28 cellular contexts compared by ENCODE assay signal in genomic region chr1:228156941-228157351, GRCh38. TPM values are rescaled to one million over a fixed set of nuclear protein-coding genes. Genes with fewer than 3 reads are reported as not detected.
DNase-seq lines count a peak whose midpoint lies in the region; ATAC-seq, FAIRE-seq and TF ChIP-seq lines count a peak whose summit lies in the region.
"Had no signal": no experiment of that assay in that cellular context is flagged by ENCODE, and none has a peak within 500 bp of the region (broad histone marks: within the 10 kb centered on the region; RNA-seq: fewer than 3 reads in every experiment).

No MANE protein-coding gene starts in this region.

- no peak overlapping the region for H2AFZ ChIP-seq in HepG2 (ENCODE audit: low read length)

- no peaks in the 10 kb centered on the region for H3K36me3 ChIP-seq in HepG2 (replicated peaks in 1 of 2; ENCODE audit: control insufficient read depth in 1 of 2, insufficient read depth in 2 of 2, low read length in 2 of 2)
- H3K36me3 ChIP-seq in upper lobe of right lung = no peaks in the 10 kb centered on the region
- H3K36me3 ChIP-seq: prostate gland had no signal

- CTCF ChIA-PET in RWPE1 (lab: Yijun Ruan, JAX) = interaction anchor here (0.7 to 1.9 kb wide), 2 partner anchors 8 to 120 kb away, joined by 3 to 6 read pairs; partner anchors contain the start of gene IBA57
- CTCF ChIA-PET in HepG2 (lab: Yijun Ruan, JAX; ENCODE audit: low intra/inter-chr PET ratio, low total read pairs) = no interaction called here

- peak; percentile 58 for DNase-seq in natural killer cell treated with Interleukin-12 subunit alpha and Interleukin-12 subunit beta and Interleukin-15 and Interleukin-18, amount 100 ng/mL, for 72 hours (ENCODE audit: low spot score)
- DNase-seq in natural killer cell = no peak
- no peak for DNase-seq in RWPE1 (ENCODE audit: low spot score)
- no peak for DNase-seq in HepG2 (ENCODE audit: low spot score)
- peak; percentile 42 for DNase-seq in upper lobe of right lung
- DNase-seq in GM13976 (ENCODE audit: low spot score) = no peak
- DNase-seq in GM19240 (ENCODE audit: insufficient read length, low spot score) = no peak
- no peak for DNase-seq in DMS153 treated with DMSO at 0.1 percent for 48 hours (lab: John Stamatoyannopoulos, UW; ENCODE audit: unreplicated experiment)
- DNase-seq: activated CD4-positive, CD25-positive, alpha-beta regulatory T cell; caudate nucleus; erythroblast; NCI-H1092; NCI-H1694; NCI-H446 treated with DMSO at 0.1 percent for 48 hours; NCI-H774; nucleus accumbens; stimulated activated CD4-positive, alpha-beta T cell treated with anti-CD3 and anti-CD28 coated beads, Interleukin-15, amount 100 ng/mL, for 24 hours; stimulated activated CD4-positive, alpha-beta T cell treated with anti-CD3 and anti-CD28 coated beads, Interleukin-4, amount 100 ng/mL, for 4 hours had no signal

- H3K4me1 Mint-ChIP-seq in natural killer cell treated with Interleukin-12 subunit alpha and Interleukin-12 subunit beta and Interleukin-15 and Interleukin-18, amount 100 ng/mL, for 72 hours (ENCODE audit: low read depth in 2 of 2) = peaks cover 0 to 6% of the 10 kb centered on the region in 2 donors
- H3K4me1 Mint-ChIP-seq in natural killer cell = peaks cover 0 to 11% of the 10 kb centered on the region in 2 donors

- H3K4me1 ChIP-seq in HepG2 (ENCODE audit: insufficient read depth, low read length) = peaks cover 28% of the 10 kb centered on the region
- peaks cover 6% of the 10 kb centered on the region for H3K4me1 ChIP-seq in upper lobe of right lung
- H3K4me1 ChIP-seq: prostate gland had no signal

- intact Hi-C loops in natural killer cell (cut with micrococcal nuclease) = no loop called here
- intact Hi-C loops in HepG2 (cut with micrococcal nuclease; ENCODE audit: unreplicated experiment) = no loop called here
- intact Hi-C loops in upper lobe of right lung (cut with DNase I) = no loop called here

- no peak for ATAC-seq in natural killer cell treated with Interleukin-12 subunit alpha and Interleukin-12 subunit beta and Interleukin-15 and Interleukin-18, amount 100 ng/mL, for 72 hours
- no peak for ATAC-seq in natural killer cell
- no peak for ATAC-seq in HepG2
- no peak for ATAC-seq in upper lobe of right lung
- ATAC-seq: activated naive CD4-positive, alpha-beta T cell treated with anti-CD3 and anti-CD28 coated beads, Interleukin-2, amount 50 U/mL, for 72 hours; left lobe of liver had no signal

- no peaks in the 10 kb centered on the region for H3K9me3 Mint-ChIP-seq in natural killer cell treated with Interleukin-12 subunit alpha and Interleukin-12 subunit beta and Interleukin-15 and Interleukin-18, amount 100 ng/mL, for 72 hours
- H3K9me3 Mint-ChIP-seq in natural killer cell = no peaks in the 10 kb centered on the region
- H3K9me3 Mint-ChIP-seq: activated naive CD4-positive, alpha-beta T cell treated with anti-CD3 and anti-CD28 coated beads, Interleukin-2, amount 50 U/mL, for 72 hours; activated T-helper 2 cell treated with anti-CD3 and anti-CD28 coated beads, Interferon-gamma antibody, Interleukin-2, Interleukin-4, amounts not matched to agents 10 μg/mL and 5 μg/mL and 100 μg/mL, durations not matched to agents 14 hours and 24 hours and 36 hours; CD14-positive monocyte; dendritic cell treated with granulocyte-macrophage colony-stimulating factor and Interleukin-4, amounts not matched to agents 40 ng/mL and 50 ng/mL, for 4 days; IgD-negative memory B cell; mesothelial cell of epicardium had no signal

- no TSS peak for BruUV-seq in HepG2 (replicated peaks; lab: Mats Ljungman, UMichigan)

- H3K9me3 ChIP-seq in HepG2 (ENCODE audit: low read length) = no peaks in the 10 kb centered on the region
- H3K9me3 ChIP-seq in upper lobe of right lung = no peaks in the 10 kb centered on the region
- H3K9me3 ChIP-seq: prostate gland had no signal

- H3K27me3 ChIP-seq in HepG2 (ENCODE audit: control insufficient read depth in 1 of 2, insufficient read depth in 2 of 2, low read length in 2 of 2) (no peaks in the 10 kb centered on the region), upper lobe of right lung (no peaks in the 10 kb centered on the region)

- no peak for TF ChIP-seq RAD21 in HepG2 (CRISPR knock-in tag; IDR thresholded peaks at IDR 0.05)

- POLR2A ChIA-PET in RWPE1 (lab: Yijun Ruan, JAX; ENCODE audit: low non-redundant PET) = interaction anchor here (1.2 kb wide), 1 partner anchor 8 kb away, joined by 5 read pairs; no protein-coding TSS in a partner anchor
- POLR2A ChIA-PET in HepG2 (lab: Yijun Ruan, JAX) = interaction anchor here (1.4 kb wide), 1 partner anchor 8 kb away, joined by 8 read pairs; the partner anchor contains the start of gene IBA57

- H3K27ac Mint-ChIP-seq in natural killer cell treated with Interleukin-12 subunit alpha and Interleukin-12 subunit beta and Interleukin-15 and Interleukin-18, amount 100 ng/mL, for 72 hours = no peak overlapping the region
- H3K27ac Mint-ChIP-seq in natural killer cell = no peak overlapping the region
- H3K27ac Mint-ChIP-seq: activated naive CD4-positive, alpha-beta T cell treated with anti-CD3 and anti-CD28 coated beads, Interleukin-2, amount 50 U/mL, for 72 hours; activated T-helper 2 cell treated with anti-CD3 and anti-CD28 coated beads, Interferon-gamma antibody, Interleukin-2, Interleukin-4, amounts not matched to agents 10 μg/mL and 5 μg/mL and 100 μg/mL, durations not matched to agents 14 hours and 24 hours and 36 hours; CD14-positive monocyte; dendritic cell treated with granulocyte-macrophage colony-stimulating factor and Interleukin-4, amounts not matched to agents 40 ng/mL and 50 ng/mL, for 4 days; IgD-negative memory B cell; mesothelial cell of epicardium had no signal

- TF ChIP-seq EP300 in HepG2 (IDR thresholded peaks at IDR 0.05; ENCODE audit: low read depth in 2 of 2, low read length in 2 of 2) = no peak
- TF ChIP-seq EP300 in HepG2 (CRISPR knock-in tag; IDR thresholded peaks at IDR 0.05; ENCODE audit: borderline replicate concordance) = no peak

- H3K4me3 ChIP-seq in HepG2 (replicated peaks in 1 of 3; ENCODE audit: insufficient read depth in 1 of 3, low read depth in 2 of 3, low read length in 3 of 3) (no peak overlapping the region), upper lobe of right lung (no peak overlapping the region)
- H3K4me3 ChIP-seq: prostate gland had no signal

- no peak overlapping the region for H3K4me3 Mint-ChIP-seq in natural killer cell treated with Interleukin-12 subunit alpha and Interleukin-12 subunit beta and Interleukin-15 and Interleukin-18, amount 100 ng/mL, for 72 hours
- H3K4me3 Mint-ChIP-seq in natural killer cell = no peak overlapping the region
- H3K4me3 Mint-ChIP-seq: dendritic cell treated with granulocyte-macrophage colony-stimulating factor and Interleukin-4, amounts not matched to agents 40 ng/mL and 50 ng/mL, for 4 days; mesothelial cell of epicardium had no signal

- in situ Hi-C loops in HepG2 (cut with HindIII; ENCODE audit: extremely low pct_ligation_motif_present, low pct_unique_long_range_greater_than_20kb) (no loop called here), GM13976 (cut with MboI; ENCODE audit: low sequenced_read_pairs, unreplicated experiment) (no loop called here)

- H3K79me2 ChIP-seq in HepG2 (ENCODE audit: insufficient read depth, low read length) = no peaks in the 10 kb centered on the region

- TF ChIP-seq POLR2A in HepG2 (IDR thresholded peaks at IDR 0.05; ENCODE audit: insufficient read depth in 1 of 2, low read depth in 2 of 2, low read length in 2 of 2) = no peak

- H3K4me2 ChIP-seq in HepG2 (ENCODE audit: low read depth, low read length) = no peak overlapping the region

- no peak overlapping the region for H3K9ac ChIP-seq in HepG2 (ENCODE audit: insufficient read depth, low read depth, low read length)

- 52% methylated on average over 5 of the region's 13 CpGs for WGBS in HepG2 (ENCODE audit: low lambda C conversion rate)

- no peaks in the 10 kb centered on the region for H3K27me3 Mint-ChIP-seq in natural killer cell treated with Interleukin-12 subunit alpha and Interleukin-12 subunit beta and Interleukin-15 and Interleukin-18, amount 100 ng/mL, for 72 hours
- no peaks in the 10 kb centered on the region for H3K27me3 Mint-ChIP-seq in natural killer cell (ENCODE audit: low read depth in 2 of 2)

- peak overlapping the region; percentile 100 for H3K27ac ChIP-seq in RWPE1
- no peak overlapping the region for H3K27ac ChIP-seq in HepG2 (ENCODE audit: extremely low read length, insufficient read depth, low read length)
- H3K27ac ChIP-seq in upper lobe of right lung = no peak overlapping the region
- H3K27ac ChIP-seq: prostate gland had no signal

- H4K20me1 ChIP-seq in HepG2 (ENCODE audit: insufficient read depth, low read length) = peaks cover 3% of the 10 kb centered on the region; the same call in 1 of the 2 replicates

- FAIRE-seq in HepG2 (lab: Jason Lieb, UNC) = no peak
- FAIRE-seq: astrocyte, D721Med had no signal

- no peaks in the 10 kb centered on the region for H3K36me3 Mint-ChIP-seq in natural killer cell treated with Interleukin-12 subunit alpha and Interleukin-12 subunit beta and Interleukin-15 and Interleukin-18, amount 100 ng/mL, for 72 hours
- no peaks in the 10 kb centered on the region for H3K36me3 Mint-ChIP-seq in natural killer cell
- H3K36me3 Mint-ChIP-seq: activated naive CD4-positive, alpha-beta T cell treated with anti-CD3 and anti-CD28 coated beads, Interleukin-2, amount 50 U/mL, for 72 hours; CD14-positive monocyte; mesothelial cell of epicardium had no signal

- TF ChIP-seq CTCF in natural killer cell (IDR thresholded peaks at IDR 0.05) (no peak), RWPE1 (conservative IDR thresholded peaks at IDR 0.05; ENCODE audit: low read depth) (no peak), HepG2 (CRISPR knock-in tag; IDR thresholded peaks at IDR 0.05) (no peak), upper lobe of right lung (IDR thresholded peaks at IDR 0.05) (no peak), GM13976 (IDR thresholded peaks at IDR 0.05; ENCODE audit: borderline replicate concordance, control extremely low read depth, extremely low read depth, insufficient read depth, missing control alignments) (no peak)

RNA-seq across cellular contexts. Expression of gene GJC2, which starts 7.2 kb away (rescaled TPM):
- 1 to 10 TPM; 2.1 to 2.2 TPM for total RNA-seq in natural killer cell treated with Interleukin-12 subunit alpha and Interleukin-12 subunit beta and Interleukin-15 and Interleukin-18, amount 100 ng/mL, for 72 hours
- total RNA-seq in natural killer cell = 1 to 10 TPM; 1.0 to 2.2 (median 1.7) TPM
- 1.6 and 3.8 TPM in 2 replicates for total RNA-seq in HepG2 (2016; rRNA removed; fragmentation: Illumina TruSeq; extraction: Trizol)
- total RNA-seq in HepG2 (2016; cell fraction: cytosol; rRNA removed; fragmentation: Illumina TruSeq; extraction: Trizol; ENCODE audit: low read depth) = 0.79 and 1.0 TPM in 2 replicates
- total RNA-seq in HepG2 (2016; cell fraction: insoluble cytoplasmic fraction; rRNA removed; fragmentation: Illumina TruSeq; extraction: Trizol) = 1.5 and 3.8 TPM in 2 replicates
- 1.4 and 2.0 TPM in 2 replicates for total RNA-seq in HepG2 (2016; cell fraction: membrane; rRNA removed; fragmentation: Illumina TruSeq; extraction: Trizol)
- 2.3 and 2.4 TPM in 2 replicates for total RNA-seq in HepG2 (2016; cell fraction: nucleus; rRNA removed; fragmentation: Illumina TruSeq; extraction: Trizol)
- 1.6 and 2.5 TPM in 2 replicates for polyA plus RNA-seq in HepG2 (2011; rRNA removed)
- polyA plus RNA-seq in HepG2 (2011; cell fraction: cytosol; rRNA removed) = 1.4 and 3.3 TPM in 2 replicates
- 3.1 and 3.8 TPM in 2 replicates for polyA plus RNA-seq in HepG2 (2011; cell fraction: nucleus; rRNA removed)
- 2.5 and 2.9 TPM in 2 replicates for polyA plus RNA-seq in HepG2 (2012)
- polyA plus RNA-seq in HepG2 (2016; cell fraction: cytosol; fragmentation: Illumina TruSeq; extraction: Trizol; ENCODE audit: low read depth) = 0.48 and 0.51 TPM in 2 replicates
- polyA plus RNA-seq in HepG2 (2016; cell fraction: insoluble cytoplasmic fraction; fragmentation: Illumina TruSeq; extraction: Trizol; ENCODE audit: low read depth) = 1.7 and 1.8 TPM in 2 replicates
- polyA plus RNA-seq in HepG2 (2016; cell fraction: membrane; fragmentation: Illumina TruSeq; extraction: Trizol; ENCODE audit: low read depth) = 1.2 and 1.3 TPM in 2 replicates
- 3.1 and 3.7 TPM in 2 replicates for polyA plus RNA-seq in HepG2 (2016; cell fraction: nucleus; fragmentation: Illumina TruSeq; extraction: Trizol; ENCODE audit: insufficient read depth, low read depth)
- polyA minus RNA-seq in HepG2 (2011; rRNA and poly(A)+ RNA removed; ENCODE audit: low replicate concordance) = 0.65 and 7.9 TPM in 2 replicates
- polyA minus RNA-seq in HepG2 (2011; cell fraction: cytosol; rRNA and poly(A)+ RNA removed) = 2.4 and 5.1 TPM in 2 replicates
- 2.4 and 2.7 TPM in 2 replicates for polyA minus RNA-seq in HepG2 (2011; cell fraction: nucleus; rRNA and poly(A)+ RNA removed)
- 6.9 TPM for total RNA-seq in upper lobe of right lung
- polyA plus RNA-seq: CD14-positive monocyte, IgD-negative memory B cell had no signal

RNA-seq across cellular contexts. Expression of gene IBA57, which starts 8.7 kb away (rescaled TPM):
- total RNA-seq in natural killer cell treated with Interleukin-12 subunit alpha and Interleukin-12 subunit beta and Interleukin-15 and Interleukin-18, amount 100 ng/mL, for 72 hours = 1 to 10 TPM; 6.8 to 7.9 TPM
- total RNA-seq in natural killer cell = 10 to 100 TPM; 13.3 to 14.1 (median 13.8) TPM
- total RNA-seq in HepG2 (2016; rRNA removed; fragmentation: Illumina TruSeq; extraction: Trizol) = 9.7 and 10.2 TPM in 2 replicates
- total RNA-seq in HepG2 (2016; cell fraction: cytosol; rRNA removed; fragmentation: Illumina TruSeq; extraction: Trizol; ENCODE audit: low read depth) = 0.81 and 1.6 TPM in 2 replicates
- 8.3 and 9.2 TPM in 2 replicates for total RNA-seq in HepG2 (2016; cell fraction: insoluble cytoplasmic fraction; rRNA removed; fragmentation: Illumina TruSeq; extraction: Trizol)
- 2.3 and 3.6 TPM in 2 replicates for total RNA-seq in HepG2 (2016; cell fraction: membrane; rRNA removed; fragmentation: Illumina TruSeq; extraction: Trizol)
- total RNA-seq in HepG2 (2016; cell fraction: nucleus; rRNA removed; fragmentation: Illumina TruSeq; extraction: Trizol) = 3.8 and 4.7 TPM in 2 replicates
- polyA plus RNA-seq in HepG2 (2011; rRNA removed) = 2.3 and 4.2 TPM in 2 replicates
- 1.7 and 3.8 TPM in 2 replicates for polyA plus RNA-seq in HepG2 (2011; cell fraction: cytosol; rRNA removed)
- polyA plus RNA-seq in HepG2 (2011; cell fraction: nucleus; rRNA removed) = 3.6 and 5.6 TPM in 2 replicates
- 2.1 and 2.8 TPM in 2 replicates for polyA plus RNA-seq in HepG2 (2012)
- 0.59 and 1.2 TPM in 2 replicates for polyA plus RNA-seq in HepG2 (2016; cell fraction: cytosol; fragmentation: Illumina TruSeq; extraction: Trizol; ENCODE audit: low read depth)
- 7.5 and 7.6 TPM in 2 replicates for polyA plus RNA-seq in HepG2 (2016; cell fraction: insoluble cytoplasmic fraction; fragmentation: Illumina TruSeq; extraction: Trizol; ENCODE audit: low read depth)
- 2.2 and 2.3 TPM in 2 replicates for polyA plus RNA-seq in HepG2 (2016; cell fraction: membrane; fragmentation: Illumina TruSeq; extraction: Trizol; ENCODE audit: low read depth)
- 4.3 and 5.9 TPM in 2 replicates for polyA plus RNA-seq in HepG2 (2016; cell fraction: nucleus; fragmentation: Illumina TruSeq; extraction: Trizol; ENCODE audit: insufficient read depth, low read depth)
- polyA minus RNA-seq in HepG2 (2011; rRNA and poly(A)+ RNA removed; ENCODE audit: low replicate concordance) = 2.7 and 11.4 TPM in 2 replicates
- polyA minus RNA-seq in HepG2 (2011; cell fraction: cytosol; rRNA and poly(A)+ RNA removed) = 3.1 and 4.6 TPM in 2 replicates
- 3.7 and 5.7 TPM in 2 replicates for polyA minus RNA-seq in HepG2 (2011; cell fraction: nucleus; rRNA and poly(A)+ RNA removed)
- total RNA-seq in upper lobe of right lung = 13.0 TPM

RNA-seq across cellular contexts. Expression of gene GUK1, which starts 16.9 kb away (rescaled TPM):
- 100 to 1,000 TPM; 296 to 329 TPM for total RNA-seq in natural killer cell treated with Interleukin-12 subunit alpha and Interleukin-12 subunit beta and Interleukin-15 and Interleukin-18, amount 100 ng/mL, for 72 hours
- total RNA-seq in natural killer cell = 100 to 1,000 TPM; 292 to 313 (median 308) TPM
- total RNA-seq in HepG2 (2016; rRNA removed; fragmentation: Illumina TruSeq; extraction: Trizol) = 82.7 and 116 TPM in 2 replicates
- 772 and 776 TPM in 2 replicates for total RNA-seq in HepG2 (2016; cell fraction: cytosol; rRNA removed; fragmentation: Illumina TruSeq; extraction: Trizol; ENCODE audit: low read depth)
- total RNA-seq in HepG2 (2016; cell fraction: insoluble cytoplasmic fraction; rRNA removed; fragmentation: Illumina TruSeq; extraction: Trizol) = 78.9 and 120 TPM in 2 replicates
- 448 and 476 TPM in 2 replicates for total RNA-seq in HepG2 (2016; cell fraction: membrane; rRNA removed; fragmentation: Illumina TruSeq; extraction: Trizol)
- total RNA-seq in HepG2 (2016; cell fraction: nucleus; rRNA removed; fragmentation: Illumina TruSeq; extraction: Trizol) = 51.4 and 56.9 TPM in 2 replicates
- polyA plus RNA-seq in HepG2 (2011; rRNA removed) = 154 and 205 TPM in 2 replicates
- 228 and 301 TPM in 2 replicates for polyA plus RNA-seq in HepG2 (2011; cell fraction: cytosol; rRNA removed)
- polyA plus RNA-seq in HepG2 (2011; cell fraction: nucleus; rRNA removed) = 387 and 492 TPM in 2 replicates
- 58.4 and 85.4 TPM in 2 replicates for polyA plus RNA-seq in HepG2 (2012)
- polyA plus RNA-seq in HepG2 (2016; cell fraction: cytosol; fragmentation: Illumina TruSeq; extraction: Trizol; ENCODE audit: low read depth) = 764 and 775 TPM in 2 replicates
- 78.9 and 87.4 TPM in 2 replicates for polyA plus RNA-seq in HepG2 (2016; cell fraction: insoluble cytoplasmic fraction; fragmentation: Illumina TruSeq; extraction: Trizol; ENCODE audit: low read depth)
- polyA plus RNA-seq in HepG2 (2016; cell fraction: membrane; fragmentation: Illumina TruSeq; extraction: Trizol; ENCODE audit: low read depth) = 402 and 423 TPM in 2 replicates
- 119 and 120 TPM in 2 replicates for polyA plus RNA-seq in HepG2 (2016; cell fraction: nucleus; fragmentation: Illumina TruSeq; extraction: Trizol; ENCODE audit: insufficient read depth, low read depth)
- 81.2 and 86.5 TPM in 2 replicates for polyA minus RNA-seq in HepG2 (2011; rRNA and poly(A)+ RNA removed; ENCODE audit: low replicate concordance)
- polyA minus RNA-seq in HepG2 (2011; cell fraction: cytosol; rRNA and poly(A)+ RNA removed) = 31.2 and 41.7 TPM in 2 replicates
- polyA minus RNA-seq in HepG2 (2011; cell fraction: nucleus; rRNA and poly(A)+ RNA removed) = 52.1 and 60.5 TPM in 2 replicates
- 203 TPM for total RNA-seq in upper lobe of right lung

RNA-seq across cellular contexts. Expression of gene MRPL55, which starts 47.8 kb away (rescaled TPM):
- 10 to 100 TPM; 42.5 to 68.8 TPM for total RNA-seq in natural killer cell treated with Interleukin-12 subunit alpha and Interleukin-12 subunit beta and Interleukin-15 and Interleukin-18, amount 100 ng/mL, for 72 hours
- 10 to 100 TPM; 50.0 to 70.6 (median 64.1) TPM for total RNA-seq in natural killer cell
- 92.9 and 97.9 TPM in 2 replicates for total RNA-seq in HepG2 (2016; rRNA removed; fragmentation: Illumina TruSeq; extraction: Trizol)
- total RNA-seq in HepG2 (2016; cell fraction: cytosol; rRNA removed; fragmentation: Illumina TruSeq; extraction: Trizol; ENCODE audit: low read depth) = 49.0 and 60.3 TPM in 2 replicates
- 86.6 and 104 TPM in 2 replicates for total RNA-seq in HepG2 (2016; cell fraction: insoluble cytoplasmic fraction; rRNA removed; fragmentation: Illumina TruSeq; extraction: Trizol)
- total RNA-seq in HepG2 (2016; cell fraction: membrane; rRNA removed; fragmentation: Illumina TruSeq; extraction: Trizol) = 54.0 and 72.4 TPM in 2 replicates
- 52.4 and 56.0 TPM in 2 replicates for total RNA-seq in HepG2 (2016; cell fraction: nucleus; rRNA removed; fragmentation: Illumina TruSeq; extraction: Trizol)
- polyA plus RNA-seq in HepG2 (2011; rRNA removed) = 58.6 and 74.8 TPM in 2 replicates
- polyA plus RNA-seq in HepG2 (2011; cell fraction: cytosol; rRNA removed) = 43.3 and 107 TPM in 2 replicates
- polyA plus RNA-seq in HepG2 (2011; cell fraction: nucleus; rRNA removed) = 195 and 229 TPM in 2 replicates
- 31.6 and 40.6 TPM in 2 replicates for polyA plus RNA-seq in HepG2 (2012)
- 37.6 and 50.2 TPM in 2 replicates for polyA plus RNA-seq in HepG2 (2016; cell fraction: cytosol; fragmentation: Illumina TruSeq; extraction: Trizol; ENCODE audit: low read depth)
- polyA plus RNA-seq in HepG2 (2016; cell fraction: insoluble cytoplasmic fraction; fragmentation: Illumina TruSeq; extraction: Trizol; ENCODE audit: low read depth) = 96.5 and 99.2 TPM in 2 replicates
- 41.3 and 57.8 TPM in 2 replicates for polyA plus RNA-seq in HepG2 (2016; cell fraction: membrane; fragmentation: Illumina TruSeq; extraction: Trizol; ENCODE audit: low read depth)
- polyA plus RNA-seq in HepG2 (2016; cell fraction: nucleus; fragmentation: Illumina TruSeq; extraction: Trizol; ENCODE audit: insufficient read depth, low read depth) = 81.1 and 106 TPM in 2 replicates
- polyA minus RNA-seq in HepG2 (2011; rRNA and poly(A)+ RNA removed; ENCODE audit: low replicate concordance) = 52.6 and 85.2 TPM in 2 replicates
- polyA minus RNA-seq in HepG2 (2011; cell fraction: cytosol; rRNA and poly(A)+ RNA removed) = 25.1 and 31.5 TPM in 2 replicates
- polyA minus RNA-seq in HepG2 (2011; cell fraction: nucleus; rRNA and poly(A)+ RNA removed) = 29.2 and 32.2 TPM in 2 replicates
- total RNA-seq in upper lobe of right lung = 39.9 TPM

RNA-seq across cellular contexts. Expression of gene OBSCN, which starts 50.9 kb away (rescaled TPM):
- 10 to 100 TPM in 1 of 2 donors, 1 to 10 TPM in 1; 6.4 to 12.3 TPM for total RNA-seq in natural killer cell treated with Interleukin-12 subunit alpha and Interleukin-12 subunit beta and Interleukin-15 and Interleukin-18, amount 100 ng/mL, for 72 hours
- total RNA-seq in natural killer cell (10 to 100 TPM in 2 of 3 donors, 1 to 10 TPM in 1; 9.6 to 30.0 (median 14.3) TPM), HepG2 (2016; rRNA removed; fragmentation: Illumina TruSeq; extraction: Trizol) (0.08 and 0.20 TPM in 2 replicates), upper lobe of right lung (39.4 TPM)
- total RNA-seq in HepG2 (2016; cell fraction: cytosol; rRNA removed; fragmentation: Illumina TruSeq; extraction: Trizol; ENCODE audit: low read depth) = not detected in 2 replicates
- 0.09 and 0.13 TPM in 2 replicates for total RNA-seq in HepG2 (2016; cell fraction: insoluble cytoplasmic fraction; rRNA removed; fragmentation: Illumina TruSeq; extraction: Trizol)
- total RNA-seq in HepG2 (2016; cell fraction: membrane; rRNA removed; fragmentation: Illumina TruSeq; extraction: Trizol) = 0.06 and 0.07 TPM in 2 replicates
- total RNA-seq in HepG2 (2016; cell fraction: nucleus; rRNA removed; fragmentation: Illumina TruSeq; extraction: Trizol) = 0.12 TPM in 1 of 2 replicates, not detected in the other
- 0.10 and 0.20 TPM in 2 replicates for polyA plus RNA-seq in HepG2 (2011; rRNA removed)
- polyA plus RNA-seq in HepG2 (2011; cell fraction: cytosol; rRNA removed) = 0.03 and 0.07 TPM in 2 replicates
- 0.58 and 1.1 TPM in 2 replicates for polyA plus RNA-seq in HepG2 (2011; cell fraction: nucleus; rRNA removed)
- polyA plus RNA-seq in HepG2 (2012) = 0.09 and 0.55 TPM in 2 replicates
- not detected in 2 replicates for polyA plus RNA-seq in HepG2 (2016; cell fraction: cytosol; fragmentation: Illumina TruSeq; extraction: Trizol; ENCODE audit: low read depth)
- polyA plus RNA-seq in HepG2 (2016; cell fraction: insoluble cytoplasmic fraction; fragmentation: Illumina TruSeq; extraction: Trizol; ENCODE audit: low read depth) = 0.08 and 0.10 TPM in 2 replicates
- not detected in 2 replicates for polyA plus RNA-seq in HepG2 (2016; cell fraction: membrane; fragmentation: Illumina TruSeq; extraction: Trizol; ENCODE audit: low read depth)
- 0.14 and 0.32 TPM in 2 replicates for polyA plus RNA-seq in HepG2 (2016; cell fraction: nucleus; fragmentation: Illumina TruSeq; extraction: Trizol; ENCODE audit: insufficient read depth, low read depth)
- polyA minus RNA-seq in HepG2 (2011; rRNA and poly(A)+ RNA removed; ENCODE audit: low replicate concordance) = 0.24 and 23.5 TPM in 2 replicates
- 0.10 and 0.35 TPM in 2 replicates for polyA minus RNA-seq in HepG2 (2011; cell fraction: cytosol; rRNA and poly(A)+ RNA removed)
- polyA minus RNA-seq in HepG2 (2011; cell fraction: nucleus; rRNA and poly(A)+ RNA removed) = 0.52 and 0.99 TPM in 2 replicates

Comparison
In these comparisons a context has a peak if more than half of its experiments do, and no peak if none do; other contexts are left out.
1. DNase-seq: peak in natural killer cell treated with Interleukin-12 subunit alpha and Interleukin-12 subunit beta and Interleukin-15 and Interleukin-18, amount 100 ng/mL, for 72 hours (single experiment) and upper lobe of right lung (single experiment); none in natural killer cell (single experiment), RWPE1 (single experiment), HepG2 (single experiment), GM13976 (single experiment), GM19240 (single experiment) and DMS153 treated with DMSO at 0.1 percent for 48 hours (single experiment).